1 cellular context compared by ENCODE assay signal in genomic region chr2:28926837-28927236, GRCh38.
A peak's percentile ranks its signal among the peaks of the same experiment; 100 is the strongest.
TF ChIP-seq lines count a peak whose summit lies in the region.

No MANE protein-coding gene starts in this region.

TF ChIP-seq in HepG2, 621 proteins besides CTCF, POLR2A, EP300 and RAD21 (continued from another document):
- TF ChIP-seq FOXO4 (CRISPR knock-in tag; conservative IDR thresholded peaks at IDR 0.05): no peak
- no peak for TF ChIP-seq PCBP2 (optimal IDR thresholded peaks at IDR 0.05; ENCODE audit: low read depth, low read length, poor library complexity, severe bottlenecking)
- TF ChIP-seq NCOA5 (CRISPR knock-in tag; IDR thresholded peaks at IDR 0.05): no peak
- no peak for TF ChIP-seq SOX6 (IDR thresholded peaks at IDR 0.05)
- no peak for TF ChIP-seq SOX6 (CRISPR knock-in tag; IDR thresholded peaks at IDR 0.05)
- TF ChIP-seq AGO1 (IDR thresholded peaks at IDR 0.05; ENCODE audit: low read depth, low read length, poor library complexity, severe bottlenecking): no peak
- no peak for TF ChIP-seq RAD51 (IDR thresholded peaks at IDR 0.05; ENCODE audit: borderline replicate concordance)
- TF ChIP-seq ZFP36L1 (CRISPR knock-in tag; IDR thresholded peaks at IDR 0.05): no peak
- TF ChIP-seq KLF15 (CRISPR knock-in tag; IDR thresholded peaks at IDR 0.05; ENCODE audit: borderline replicate concordance): no peak
- TF ChIP-seq NCOA2 (CRISPR knock-in tag; IDR thresholded peaks at IDR 0.05): no peak
- TF ChIP-seq NR2F1 (CRISPR knock-in tag; IDR thresholded peaks at IDR 0.05): 0 out of 4 replicates have a peak, but pooled peaks of 1 of the 2 experiments have one; percentile 27
- TF ChIP-seq RBM22 (optimal IDR thresholded peaks at IDR 0.05; ENCODE audit: low read length): peak; percentile 98
- TF ChIP-seq ZNF12 (CRISPR knock-in tag; IDR thresholded peaks at IDR 0.05): no peak
- no peak for TF ChIP-seq MTERF4 (CRISPR knock-in tag; IDR thresholded peaks at IDR 0.05)
- TF ChIP-seq CERS6 (CRISPR knock-in tag; IDR thresholded peaks at IDR 0.05): no peak
